In genomic region chr3:127639173-127640030, GRCh38 we compare ENCODE assay signal across 15 cellular contexts. TPM values are rescaled to one million over a fixed set of nuclear protein-coding genes. Genes with fewer than 3 reads are reported as not detected.
A peak's percentile ranks its signal among the peaks of the same experiment; 100 is the strongest.
DNase-seq lines count a peak whose midpoint lies in the region; FAIRE-seq and TF ChIP-seq lines count a peak whose summit lies in the region.
"Had no signal": no experiment of that assay in that cellular context is flagged by ENCODE, and none has a peak within 500 bp of the region (broad histone marks: within the 10 kb centered on the region; RNA-seq: fewer than 3 reads in every experiment).

No MANE protein-coding gene starts in this region.

- in situ Hi-C loops in ACHN (cut with HindIII; ENCODE audit: low pct_ligation_motif_present, low pct_unique_long_range_greater_than_20kb, low sequenced_read_pairs), result no loop called here

- H3K4me1 ChIP-seq in esophagus squamous epithelium, result no peaks in the 10 kb centered on the region

- 44 to 59% methylated on average over 1 to 3 of the region's 4 CpGs for WGBS in esophagus squamous epithelium, 2 donors

- TF ChIP-seq POLR2A in esophagus squamous epithelium (IDR thresholded peaks at IDR 0.05) (no peak), GM12891 (IDR thresholded peaks at IDR 0.05; ENCODE audit: low read depth, low read length) (no peak)

- FAIRE-seq in HTR-8/SVneo (lab: Jason Lieb, UNC) (no peak), GM12891 (lab: Jason Lieb, UNC) (no peak)
- FAIRE-seq: colon had no signal

- no peak overlapping the region for H3K4me3 ChIP-seq in esophagus squamous epithelium

- no peak for TF ChIP-seq CTCF in C4-2B (conservative IDR thresholded peaks at IDR 0.05)
- no peak for TF ChIP-seq CTCF in esophagus squamous epithelium (IDR thresholded peaks at IDR 0.05)

- H3K9me3 ChIP-seq in esophagus squamous epithelium, result no peaks in the 10 kb centered on the region

- H3K27me3 ChIP-seq in esophagus squamous epithelium, result peaks cover 0 to 8% (median 0%) of the 10 kb centered on the region in 4 donors

- H3K36me3 ChIP-seq in esophagus squamous epithelium, result no peaks in the 10 kb centered on the region

- intact Hi-C loops in esophagus squamous epithelium (cut with DNase I), result no loop called here

- H3K27ac ChIP-seq in C4-2B (peak overlapping the region; percentile 9), esophagus squamous epithelium (no peak overlapping the region)

- DNase-seq in HTR-8/SVneo (ENCODE audit: insufficient read length, low spot score) (peak; percentile 62), astrocyte of the hippocampus (ENCODE audit: low read depth, low spot score) (peak; percentile 65), kidney glomerular epithelial cell (lab: John Stamatoyannopoulos, UW) (peak; percentile 41), T-helper 2 cell (no peak), esophagus squamous epithelium (lab: John Stamatoyannopoulos, UW) (no peak), ACHN (no peak), GM12891 (ENCODE audit: insufficient read length, low spot score) (no peak)
- DNase-seq: activated CD4-positive, alpha-beta T cell treated with anti-CD3 and anti-CD28 coated beads, Interleukin-2, amount 50 U/mL, for 48 hours; activated naive CD4-positive, alpha-beta T cell treated with Interleukin-2 at 50 U/mL for 16 hours; left ventricle myocardium superior; NCI-H2081; nucleus accumbens; OCI-M1 had no signal

TF ChIP-seq in GM12891, 5 proteins besides CTCF, POLR2A, EP300 and RAD21:
- TF ChIP-seq PAX5 (IDR thresholded peaks at IDR 0.05; ENCODE audit: insufficient read depth, low read length, severe bottlenecking), result no peak
- no peak for TF ChIP-seq POLR2AphosphoS5 (IDR thresholded peaks at IDR 0.05; ENCODE audit: low read depth, low read length)
- TF ChIP-seq TAF1 (IDR thresholded peaks at IDR 0.05; ENCODE audit: low read depth, low read length), result no peak
- TF ChIP-seq POU2F2 (IDR thresholded peaks at IDR 0.05; ENCODE audit: low read depth, low read length), result no peak
- no peak for TF ChIP-seq SPI1 (IDR thresholded peaks at IDR 0.05; ENCODE audit: low read depth, low read length)

RNA-seq across cellular contexts. Expression of gene PODXL2, which starts 10.4 kb away (rescaled TPM):
- 1 to 10 TPM; 2.1 to 5.5 (median 4.4) TPM for total RNA-seq in esophagus squamous epithelium
- 4.0 TPM for polyA plus RNA-seq in GM12891 (2012; ENCODE audit: low read depth, missing spikeins)

RNA-seq across cellular contexts. Expression of gene ABTB1, which starts 33.4 kb away (rescaled TPM):
- total RNA-seq in esophagus squamous epithelium, result 10 to 100 TPM in 1 of 4 donors, 1 to 10 TPM in 3; 5.6 to 21.4 (median 6.3) TPM
- polyA plus RNA-seq in GM12891 (2012; ENCODE audit: low read depth, missing spikeins), result 9.5 TPM

RNA-seq across cellular contexts. Expression of gene MCM2, which starts 41.2 kb away (rescaled TPM):
- total RNA-seq in esophagus squamous epithelium, result 10 to 100 TPM; 10.3 to 40.4 (median 30.5) TPM
- polyA plus RNA-seq in GM12891 (2012; ENCODE audit: low read depth, missing spikeins), result 95.8 TPM

RNA-seq across cellular contexts. Expression of gene TPRA1, which starts 48.9 kb away (rescaled TPM):
- 10 to 100 TPM; 19.2 to 25.7 (median 21.0) TPM for total RNA-seq in esophagus squamous epithelium
- 12.8 TPM for polyA plus RNA-seq in GM12891 (2012; ENCODE audit: low read depth, missing spikeins)

Comparison
In these comparisons a context has a peak if more than half of its experiments do, and no peak if none do; other contexts are left out.
1. DNase-seq: peak in HTR-8/SVneo (single experiment), astrocyte of the hippocampus (single experiment) and kidney glomerular epithelial cell (single experiment); none in T-helper 2 cell (0 of 5), esophagus squamous epithelium (single experiment), ACHN (single experiment) and GM12891 (single experiment).